Comparison of ENCODE assay signal across 8 cellular contexts in genomic region chr2:60806988-60807681, GRCh38. TPM values are rescaled to one million over a fixed set of nuclear protein-coding genes. Genes with fewer than 3 reads are reported as not detected.
DNase-seq lines count a peak whose midpoint lies in the region; ATAC-seq and TF ChIP-seq lines count a peak whose summit lies in the region.

No MANE protein-coding gene starts in this region.

- H3K9me3 ChIP-seq in BE2C = no peaks in the 10 kb centered on the region

- no peaks in the 10 kb centered on the region for H3K27me3 Mint-ChIP-seq in naive B cell

- H3K4me1 ChIP-seq in BE2C = no peaks in the 10 kb centered on the region

- no peaks in the 10 kb centered on the region for H3K27me3 ChIP-seq in BE2C

- H3K9me3 Mint-ChIP-seq in naive B cell = no peaks in the 10 kb centered on the region

- DNase-seq in BE2C (peak; percentile 24), NCI-H82 (lab: John Stamatoyannopoulos, UW) (peak; percentile 77), naive B cell (no peak), substantia nigra (lab: John Stamatoyannopoulos, UW) (no peak), globus pallidus (ENCODE audit: low spot score) (no peak)
- DNase-seq in activated naive CD4-positive, alpha-beta T cell treated with anti-CD3 and anti-CD28 coated beads, Interleukin-2, amount 50 U/mL, for 16 hours = peak; percentile 59

- H3K4me3 Mint-ChIP-seq in naive B cell = peak overlapping the region in 5 of 8 donors; percentile 16 to 62 (median 35)

- peak overlapping the region; percentile 38 to 93 (median 53) for H3K27ac Mint-ChIP-seq in naive B cell

- no peak for TF ChIP-seq CTCF in BE2C (IDR thresholded peaks at IDR 0.05; ENCODE audit: low read depth, low read length)

- H3K36me3 Mint-ChIP-seq in naive B cell = peaks cover 0 to 4% of the 10 kb centered on the region in 2 donors

- H3K36me3 ChIP-seq in BE2C = no peaks in the 10 kb centered on the region

- ATAC-seq in GM19035 (IDR thresholded peaks at IDR 0.05; ENCODE audit: unreplicated experiment) (peak; percentile 78), HG03097 (IDR thresholded peaks at IDR 0.05; ENCODE audit: low FRiP score, unreplicated experiment) (peak; percentile 72), naive B cell (ENCODE audit: low read depth in 2 of 2) (peak; percentile 53)

- no peak overlapping the region for H3K4me3 ChIP-seq in BE2C (ENCODE audit: low read depth, low read length)

- H3K4me1 Mint-ChIP-seq in naive B cell = peaks cover 24 to 50% (median 38%) of the 10 kb centered on the region in 3 donors

- no peak overlapping the region for H3K27ac ChIP-seq in substantia nigra (ENCODE audit: low read depth, low read length, poor library complexity, severe bottlenecking)

RNA-seq across cellular contexts. Expression of gene PAPOLG, which starts 51.1 kb away (rescaled TPM):
- 3.8 TPM for polyA plus RNA-seq in BE2C (2012; ENCODE audit: insufficient read depth, insufficient read length, low read depth)
- 10 to 100 TPM in 5 of 6 donors, 1 to 10 TPM in 1; 8.1 to 20.5 (median 18.4) TPM for polyA plus RNA-seq in naive B cell (ENCODE audit: low read depth in 6 of 6)

Comparison
In these comparisons a context has a peak if more than half of its experiments do, and no peak if none do; other contexts are left out.
1. DNase-seq: peak in BE2C (single experiment), NCI-H82 (single experiment) and activated naive CD4-positive, alpha-beta T cell treated with anti-CD3 and anti-CD28 coated beads, Interleukin-2, amount 50 U/mL, for 16 hours (single experiment); none in naive B cell (single experiment), substantia nigra (0 of 49) and globus pallidus (single experiment).
2. Peak in every context shown above with its lines, with median percentiles within 50 percentile points of each other: ATAC-seq.